18 cellular contexts compared by ENCODE assay signal in the genomic region with DNA sequence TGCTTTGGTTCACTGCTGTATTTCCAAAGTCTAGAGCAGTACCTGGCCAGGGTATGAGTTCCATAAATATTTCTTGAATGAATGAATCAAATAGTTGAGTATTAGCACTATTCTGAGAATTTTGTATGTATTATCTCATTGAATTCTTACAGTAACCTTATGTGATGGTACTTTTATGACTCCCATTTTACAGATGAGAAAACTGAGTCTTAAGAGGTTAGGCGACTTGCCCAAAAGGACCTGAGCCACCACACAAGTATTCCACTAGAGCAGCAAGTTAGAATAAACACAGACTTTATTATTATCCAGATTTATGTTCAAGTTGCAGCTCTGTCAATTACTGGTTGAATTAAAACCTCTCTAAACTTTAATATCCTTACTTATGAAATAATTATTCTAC. TPM values are rescaled to one million over a fixed set of nuclear protein-coding genes. Genes with fewer than 3 reads are reported as not detected.
DNase-seq lines count a peak whose midpoint lies in the region; ATAC-seq and TF ChIP-seq lines count a peak whose summit lies in the region.
"Had no signal": no experiment of that assay in that cellular context is flagged by ENCODE, and none has a peak within 500 bp of the region (broad histone marks: within the 10 kb centered on the region; RNA-seq: fewer than 3 reads in every experiment).

No MANE protein-coding gene starts in this region.

- H3K4me1 ChIP-seq in right atrium auricular region (peaks cover 0 to 89% of the 10 kb centered on the region in 2 donors), gastroesophageal sphincter (peaks cover 42 to 91% (median 55%) of the 10 kb centered on the region in 3 donors), rectal smooth muscle tissue (ENCODE audit: control insufficient read depth, insufficient read depth, low read length) (peaks cover 52% of the 10 kb centered on the region), left lung (peaks cover 37 to 60% of the 10 kb centered on the region in 2 donors)

- H3K9ac ChIP-seq in rectal smooth muscle tissue (ENCODE audit: low read length): no peak overlapping the region
- H3K9ac ChIP-seq: KMS-11 had no signal

- no peak for TF ChIP-seq CTCF in right atrium auricular region (IDR thresholded peaks at IDR 0.05)
- TF ChIP-seq CTCF in gastroesophageal sphincter (IDR thresholded peaks at IDR 0.05): no peak
- TF ChIP-seq CTCF in left lung (IDR thresholded peaks at IDR 0.05): no peak

- ATAC-seq in Right ventricle myocardium inferior (no peak), gastroesophageal sphincter (no peak), GM21529 (IDR thresholded peaks at IDR 0.05; ENCODE audit: unreplicated experiment) (no peak), left lung (no peak)
- ATAC-seq: activated T-helper 17 cell treated with anti-CD3 and anti-CD28 coated beads, Interleukin-2, amount 50 U/mL, for 72 hours; Panc1; stimulated activated effector memory CD8-positive, alpha-beta T cell treated with anti-CD3 and anti-CD28 coated beads, Interleukin-12 subunit alpha, Interleukin-12 subunit beta, amount 100 ng/mL, for 72 hours had no signal

- TF ChIP-seq POLR2A in gastroesophageal sphincter (IDR thresholded peaks at IDR 0.05): no peak

- H3K36me3 ChIP-seq in right atrium auricular region (no peaks in the 10 kb centered on the region), gastroesophageal sphincter (no peaks in the 10 kb centered on the region), rectal smooth muscle tissue (ENCODE audit: control insufficient read depth, insufficient read depth, low read length) (peaks cover 2% of the 10 kb centered on the region), left lung (no peaks in the 10 kb centered on the region)
- H3K36me3 ChIP-seq: ovary had no signal

- no peaks in the 10 kb centered on the region for H3K27me3 ChIP-seq in right atrium auricular region
- no peaks in the 10 kb centered on the region for H3K27me3 ChIP-seq in gastroesophageal sphincter
- no peaks in the 10 kb centered on the region for H3K27me3 ChIP-seq in rectal smooth muscle tissue (ENCODE audit: control insufficient read depth, insufficient read depth, low read length)
- H3K27me3 ChIP-seq in left lung: no peaks in the 10 kb centered on the region
- H3K27me3 ChIP-seq: ovary had no signal

- H3K27ac ChIP-seq in right atrium auricular region (peak overlapping the region; percentile 82 to 93), gastroesophageal sphincter (peak overlapping the region; percentile 81 to 90 (median 83)), rectal smooth muscle tissue (ENCODE audit: low read depth, low read length) (peak overlapping the region; percentile 83), left lung (peak overlapping the region in 1 of 2 donors; percentile 46)
- H3K27ac ChIP-seq: HL-60, KMS-11 had no signal

- TF ChIP-seq EP300 in gastroesophageal sphincter (IDR thresholded peaks at IDR 0.05): no peak

- intact Hi-C loops in Right ventricle myocardium inferior (cut with DNase I): no loop called here
- intact Hi-C loops in left lung (cut with DNase I): no loop called here

- no peaks in the 10 kb centered on the region for H3K9me3 ChIP-seq in right atrium auricular region
- no peaks in the 10 kb centered on the region for H3K9me3 ChIP-seq in gastroesophageal sphincter
- no peaks in the 10 kb centered on the region for H3K9me3 ChIP-seq in left lung
- H3K9me3 ChIP-seq: ovary had no signal

- WGBS in gastroesophageal sphincter (ENCODE audit: low coverage in 1 of 2), 2 donors: 92 to 100% methylated on average over 1 of the region's 1 CpG

- no peak overlapping the region for H3K4me3 ChIP-seq in right atrium auricular region
- H3K4me3 ChIP-seq in gastroesophageal sphincter: no peak overlapping the region
- H3K4me3 ChIP-seq in rectal smooth muscle tissue (ENCODE audit: low read length): no peak overlapping the region
- no peak overlapping the region for H3K4me3 ChIP-seq in left lung
- H3K4me3 ChIP-seq: ovary had no signal

- DNase-seq in right atrium auricular region (ENCODE audit: low spot score) (no peak), Right ventricle myocardium inferior (ENCODE audit: missing footprints) (no peak), NCI-H524 treated with DMSO at 0.1 percent for 48 hours (lab: John Stamatoyannopoulos, UW) (no peak), left lung (no peak), COR-L47 (lab: John Stamatoyannopoulos, UW) (no peak)
- DNase-seq: amniotic stem cell, erythroblast, islet precursor cell, NCI-H1105, ovary had no signal

RNA-seq across cellular contexts. Expression of a gene that starts 29.4 kb away (rescaled TPM):
- 10 to 100 TPM; 26.4 to 32.5 TPM for total RNA-seq in right atrium auricular region
- total RNA-seq in Right ventricle myocardium inferior: 25.8 TPM
- total RNA-seq in gastroesophageal sphincter: 10 to 100 TPM; 44.5 to 68.6 (median 65.6) TPM
- total RNA-seq in left lung: 10 to 100 TPM; 33.0 to 36.4 TPM
